Comparison of ENCODE assay signal across 18 cellular contexts in genomic region chrX:23598561-23598960, GRCh38.
"Had no signal": no experiment of that assay in that cellular context is flagged by ENCODE, and none has a peak within 500 bp of the region (broad histone marks: within the 10 kb centered on the region; RNA-seq: fewer than 3 reads in every experiment).

No MANE protein-coding gene starts in this region.

- H3K36me3 ChIP-seq: MG63 had no signal

- DNase-seq: MG63, NCI-H1092, NCI-H1105 treated with DMSO at 0.1 percent for 48 hours, NCI-H1417 treated with DMSO at 0.1 percent for 48 hours, NCI-H146, NCI-H1694 treated with DMSO at 0.1 percent for 48 hours, NCI-H1930, NCI-H2081, NCI-H2107, NCI-H2227 treated with DMSO at 0.1 percent for 48 hours, NCI-H524 treated with DMSO at 0.1 percent for 48 hours, NCI-H69, NCI-H774, PC-3, SHP77 had no signal

- H3K27me3 ChIP-seq: MG63 had no signal

- H3K4me3 ChIP-seq: MG63 had no signal

- H3K9me3 ChIP-seq: MG63 had no signal

- ATAC-seq: Panc1, PC-3, SK-N-SH treated with all-trans-retinoic acid at 6 μM for 48 hours had no signal

- H3K27ac ChIP-seq: RWPE1 had no signal
